In the genomic region with DNA sequence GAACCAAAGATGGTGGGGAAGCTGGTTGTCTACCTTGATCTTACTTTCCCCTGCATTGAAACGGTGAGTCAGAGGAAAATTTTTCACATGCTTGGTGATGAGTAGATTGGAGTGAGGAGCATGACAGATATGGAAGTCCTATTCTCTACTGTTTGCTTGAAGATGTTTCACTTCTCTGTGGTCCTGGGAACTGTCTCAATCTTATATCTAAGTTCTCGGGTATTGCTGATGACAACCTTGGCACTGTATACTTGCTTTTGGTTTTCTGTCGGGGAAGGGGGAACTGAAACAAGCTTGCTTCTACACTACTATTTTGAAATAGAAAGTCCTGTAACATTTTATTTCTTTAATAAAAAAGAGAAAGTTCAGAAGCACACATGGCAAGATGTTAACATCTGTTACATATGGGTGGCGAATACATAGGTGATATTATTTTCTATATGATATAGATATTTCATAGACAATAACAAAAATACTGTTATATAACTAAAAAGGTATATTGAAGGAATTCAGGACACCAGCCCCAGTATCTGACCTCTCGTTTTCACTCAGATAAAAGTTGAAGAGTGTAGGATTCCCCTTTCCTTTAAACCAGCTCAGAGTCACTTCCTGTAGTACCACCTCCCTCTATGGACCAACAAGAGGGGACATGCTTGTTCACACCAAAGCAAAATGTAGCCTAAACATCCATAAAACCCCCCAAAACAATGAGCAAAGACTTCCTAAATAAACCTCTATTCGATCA, we compare ENCODE assay signal across 13 cellular contexts.
DNase-seq lines count a peak whose midpoint lies in the region; ATAC-seq and TF ChIP-seq lines count a peak whose summit lies in the region.
"Had no signal": no experiment of that assay in that cellular context is flagged by ENCODE, and none has a peak within 500 bp of the region (broad histone marks: within the 10 kb centered on the region; RNA-seq: fewer than 3 reads in every experiment).

No MANE protein-coding gene starts in this region.

- no peaks in the 10 kb centered on the region for H3K9me2 ChIP-seq in OCI-LY7 (ENCODE audit: insufficient read depth, low read length)
- no peaks in the 10 kb centered on the region for H3K9me2 ChIP-seq in MM.1S (replicated peaks; ENCODE audit: insufficient read depth, low read length)

- H3K9ac ChIP-seq in MM.1S (ENCODE audit: low read length), result no peak overlapping the region
- H3K9ac ChIP-seq: BLaER1 treated with 17β-estradiol and CSF1 and Interleukin-3, amounts not matched to agents 10 nM and 100 nM had no signal

- BruUV-seq in OCI-LY7 (replicated peaks; lab: Mats Ljungman, UMichigan), result no TSS peak

- H3K36me3 ChIP-seq in OCI-LY7 (ENCODE audit: insufficient read depth, low read length) (no peaks in the 10 kb centered on the region), MM.1S (replicated peaks; ENCODE audit: insufficient read depth, low read length) (no peaks in the 10 kb centered on the region)
- H3K36me3 ChIP-seq: BLaER1 treated with 17β-estradiol and CSF1 and Interleukin-3, amounts not matched to agents 10 nM and 100 nM; left ventricle myocardium inferior; ovary had no signal

- H3K9me3 ChIP-seq in OCI-LY7 (ENCODE audit: low read length), result no peaks in the 10 kb centered on the region
- no peaks in the 10 kb centered on the region for H3K9me3 ChIP-seq in MM.1S (replicated peaks; ENCODE audit: insufficient read depth, low read length)
- H3K9me3 ChIP-seq: ovary had no signal

- ATAC-seq in GM18861 (IDR thresholded peaks at IDR 0.05; ENCODE audit: unreplicated experiment) (peak; percentile 82), GM21619 (IDR thresholded peaks at IDR 0.05; ENCODE audit: unreplicated experiment) (peak; percentile 98), HG03139 (IDR thresholded peaks at IDR 0.05; ENCODE audit: unreplicated experiment) (peak; percentile 90), left lobe of liver (no peak)
- ATAC-seq: activated CD8-positive, alpha-beta memory T cell treated with anti-CD3 and anti-CD28 coated beads, Interleukin-2, amount 10 ng/mL, durations not matched to agents 7 days and 5 days had no signal

- POLR2A ChIA-PET in OCI-LY7 (lab: Charles Lee), result interaction anchor here (0.7 kb wide), 2 partner anchors 34 to 1184 kb away, joined by 3 read pairs; no protein-coding TSS in a partner anchor

- no peak overlapping the region for H2AFZ ChIP-seq in OCI-LY7 (ENCODE audit: low read length)
- no peak overlapping the region for H2AFZ ChIP-seq in MM.1S (ENCODE audit: low read length)

- CTCF ChIA-PET in OCI-LY7 (lab: Charles Lee; ENCODE audit: unreplicated experiment), result no interaction called here

- intact Hi-C loops in OCI-LY7 (cut with micrococcal nuclease; ENCODE audit: unreplicated experiment), result no loop called here

- DNase-seq in OCI-LY7 (ENCODE audit: low spot score) (peak; percentile 8), NCI-H1092 (lab: John Stamatoyannopoulos, UW) (no peak), HuH-7 (ENCODE audit: low spot score) (no peak), left lobe of liver (ENCODE audit: low spot score) (no peak), MM.1S (no peak)
- DNase-seq: activated CD8-positive, alpha-beta memory T cell treated with anti-CD3 and anti-CD28 coated beads, Interleukin-2, amount 10 ng/mL, durations not matched to agents 7 days and 5 days; left ventricle myocardium inferior; ovary; stimulated activated CD4-positive, alpha-beta T cell treated with anti-CD3 and anti-CD28 coated beads, Interleukin-4, amount 100 ng/mL, for 1 hour had no signal

- no peaks in the 10 kb centered on the region for H4K20me1 ChIP-seq in OCI-LY7 (ENCODE audit: insufficient read depth, low read length)
- H4K20me1 ChIP-seq in MM.1S (ENCODE audit: insufficient read depth, low read length), result no peaks in the 10 kb centered on the region
- H4K20me1 ChIP-seq: BLaER1 treated with 17β-estradiol and CSF1 and Interleukin-3, amounts not matched to agents 10 nM and 100 nM had no signal

- H3F3A ChIP-seq in MM.1S (ENCODE audit: insufficient read depth, low read length), result no peaks in the 10 kb centered on the region

- H3K79me2 ChIP-seq in OCI-LY7 (ENCODE audit: insufficient read depth, low read depth, low read length) (no peaks in the 10 kb centered on the region), MM.1S (ENCODE audit: low read length) (no peaks in the 10 kb centered on the region)

- TF ChIP-seq CTCF in OCI-LY7 (conservative IDR thresholded peaks at IDR 0.05; ENCODE audit: low read length), result no peak
- TF ChIP-seq CTCF in MM.1S (IDR thresholded peaks at IDR 0.05; ENCODE audit: low read length), result no peak

- H3K27me3 ChIP-seq in MM.1S (replicated peaks; ENCODE audit: insufficient read depth, low read length), result no peaks in the 10 kb centered on the region
- H3K27me3 ChIP-seq: BLaER1 treated with 17β-estradiol and CSF1 and Interleukin-3, amounts not matched to agents 10 nM and 100 nM; ovary had no signal

- H3K27ac ChIP-seq in OCI-LY7 (ENCODE audit: low read depth, low read length, poor library complexity, severe bottlenecking) (no peak overlapping the region), MM.1S (ENCODE audit: low read length) (no peak overlapping the region)
- H3K27ac ChIP-seq: left ventricle myocardium inferior, ovary had no signal

- no peak overlapping the region for H3K4me2 ChIP-seq in OCI-LY7 (ENCODE audit: low read length)
- no peak overlapping the region for H3K4me2 ChIP-seq in MM.1S (ENCODE audit: low read depth, low read length)

- H3K4me1 ChIP-seq in OCI-LY7 (ENCODE audit: insufficient read depth, low read length, poor library complexity, severe bottlenecking) (no peaks in the 10 kb centered on the region), MM.1S (ENCODE audit: low read length) (no peaks in the 10 kb centered on the region)
- H3K4me1 ChIP-seq: left ventricle myocardium inferior had no signal

- no peak overlapping the region for H3K4me3 ChIP-seq in OCI-LY7 (ENCODE audit: low read depth, low read length, poor library complexity, severe bottlenecking)
- H3K4me3 ChIP-seq in MM.1S (ENCODE audit: low read length), result no peak overlapping the region
- H3K4me3 ChIP-seq: BLaER1 treated with 17β-estradiol and CSF1 and Interleukin-3, amounts not matched to agents 10 nM and 100 nM; left ventricle myocardium inferior; ovary had no signal
